ENCODE assay signal across 9 cellular contexts in the genomic region with DNA sequence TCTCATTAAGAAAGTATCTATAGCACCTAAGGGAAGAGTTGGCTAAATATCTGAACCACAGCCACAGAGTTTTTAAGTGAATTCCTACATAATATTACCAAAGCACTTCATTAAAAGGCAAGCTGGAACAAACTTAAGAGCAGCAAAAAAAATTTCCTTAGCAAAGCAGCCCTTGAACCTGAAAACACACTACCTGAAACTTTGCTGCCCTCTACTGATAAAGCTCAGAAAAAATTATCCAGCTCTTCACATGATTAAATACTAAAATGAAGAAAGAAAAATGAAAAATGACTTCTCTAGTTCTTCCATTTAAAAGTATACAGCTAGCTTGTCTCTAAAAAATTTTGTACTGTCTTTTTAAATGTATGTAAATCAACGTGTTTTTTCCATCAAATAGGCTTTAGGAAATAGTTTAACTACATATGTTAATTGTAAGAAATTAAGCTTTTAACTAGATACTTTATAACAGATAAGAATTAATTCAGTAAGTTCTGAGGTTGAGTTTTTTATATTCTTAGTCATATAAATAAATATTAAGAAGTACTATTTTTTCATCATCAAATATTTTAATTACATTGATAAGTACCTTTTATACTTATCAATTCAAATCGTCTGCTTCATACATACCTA.
DNase-seq lines count a peak whose midpoint lies in the region; ATAC-seq and TF ChIP-seq lines count a peak whose summit lies in the region.
"Had no signal": no experiment of that assay in that cellular context is flagged by ENCODE, and none has a peak within 500 bp of the region (broad histone marks: within the 10 kb centered on the region; RNA-seq: fewer than 3 reads in every experiment).

No MANE protein-coding gene starts in this region.

- H3K27ac ChIP-seq in C4-2B: no peak overlapping the region
- H3K27ac ChIP-seq in tibial artery: no peak overlapping the region
- H3K27ac ChIP-seq: ovary had no signal

- no peaks in the 10 kb centered on the region for H3K9me3 ChIP-seq in tibial artery
- H3K9me3 ChIP-seq: ovary had no signal

- no peaks in the 10 kb centered on the region for H3K4me1 ChIP-seq in tibial artery

- peak; percentile 50 for DNase-seq in HT1080 (ENCODE audit: low read depth)
- peak; percentile 40 for DNase-seq in SKM-1 (lab: John Stamatoyannopoulos, UW; ENCODE audit: unreplicated experiment)
- peak; percentile 49 for DNase-seq in iPS-NIHi11 (ENCODE audit: low spot score)
- DNase-seq in activated T-cell treated with anti-CD3 and anti-CD28 coated beads, Interleukin-2, amount 50 U/mL, for 1 hour: no peak
- no peak for DNase-seq in tibial artery
- no peak for DNase-seq in NCI-H187 (lab: John Stamatoyannopoulos, UW)
- DNase-seq: ovary had no signal

- no peaks in the 10 kb centered on the region for H3K27me3 ChIP-seq in tibial artery
- H3K27me3 ChIP-seq: ovary had no signal

- no peak overlapping the region for H3K4me3 ChIP-seq in tibial artery
- H3K4me3 ChIP-seq: ovary had no signal

- intact Hi-C loops in tibial artery (cut with DNase I; ENCODE audit: low total_unique reads): no loop called here

- no peak for ATAC-seq in HG03565 (IDR thresholded peaks at IDR 0.05; ENCODE audit: unreplicated experiment)

- TF ChIP-seq CTCF in C4-2B (conservative IDR thresholded peaks at IDR 0.05): peak; percentile 86
- peak in 1 of 2 experiments; percentile 6 for TF ChIP-seq CTCF in tibial artery (IDR thresholded peaks at IDR 0.05)

- no peaks in the 10 kb centered on the region for H3K36me3 ChIP-seq in tibial artery
- H3K36me3 ChIP-seq: ovary had no signal

Comparison
In these comparisons a context has a peak if more than half of its experiments do, and no peak if none do; other contexts are left out.
1. DNase-seq: peak in HT1080 (single experiment), SKM-1 (single experiment) and iPS-NIHi11 (single experiment); none in activated T-cell treated with anti-CD3 and anti-CD28 coated beads, Interleukin-2, amount 50 U/mL, for 1 hour (single experiment), tibial artery (0 of 2) and NCI-H187 (0 of 2).